ENCODE assay signal across 11 cellular contexts in genomic region chr10:7045891-7046599, GRCh38.
DNase-seq lines count a peak whose midpoint lies in the region; ATAC-seq and TF ChIP-seq lines count a peak whose summit lies in the region.
"Had no signal": no experiment of that assay in that cellular context is flagged by ENCODE, and none has a peak within 500 bp of the region (broad histone marks: within the 10 kb centered on the region; RNA-seq: fewer than 3 reads in every experiment).

No MANE protein-coding gene starts in this region.

- no peak overlapping the region for H2AFZ ChIP-seq in SK-N-SH (ENCODE audit: low read depth)

- peak overlapping the region in 10 of 11 experiments; percentile 45 to 95 (median 86); a peak in 20 of 22 replicates for H3K27ac ChIP-seq in BLaER1 treated with 17β-estradiol and CSF1 and Interleukin-3, amounts not matched to agents 10 nM and 100 nM
- no peak overlapping the region for H3K27ac ChIP-seq in SK-N-SH (ENCODE audit: low read depth in 2 of 2, low read length in 1 of 2)

- 23% methylated on average over 4 of the region's 4 CpGs for WGBS in SK-N-SH (ENCODE audit: low lambda C conversion rate)

- CTCF ChIA-PET in SK-N-SH (lab: Yijun Ruan, JAX) = interaction anchor here (0.8 to 1.6 kb wide), 2 partner anchors 14 to 121 kb away, joined by 3 read pairs; no protein-coding TSS in a partner anchor

- H3K9me2 ChIP-seq in SK-N-SH = no peaks in the 10 kb centered on the region

- peaks cover 13% of the 10 kb centered on the region for H3K9me3 Mint-ChIP-seq in T-helper 2 cell treated with Interferon-gamma antibody and Interleukin-4, amounts not matched to agents 5 μg/mL and 100 μg/mL, for 36 hours
- H3K9me3 Mint-ChIP-seq in chondrocyte (ENCODE audit: low read depth) = peaks cover 10% of the 10 kb centered on the region

- H4K20me1 ChIP-seq in BLaER1 treated with 17β-estradiol and CSF1 and Interleukin-3, amounts not matched to agents 10 nM and 100 nM = no peaks in the 10 kb centered on the region
- no peaks in the 10 kb centered on the region for H4K20me1 ChIP-seq in SK-N-SH (ENCODE audit: insufficient read depth)

- no peak for DNase-seq in T-helper 2 cell treated with Interferon-gamma antibody and Interleukin-4, amounts not matched to agents 5 μg/mL and 100 μg/mL, for 36 hours (ENCODE audit: low spot score)
- DNase-seq in SK-N-SH = no peak
- DNase-seq in NCI-H446 treated with DMSO at 0.1 percent for 48 hours (lab: John Stamatoyannopoulos, UW) = no peak
- DNase-seq in NCI-H345 (lab: John Stamatoyannopoulos, UW) = no peak
- no peak for DNase-seq in chondrocyte (ENCODE audit: low spot score)
- DNase-seq: CD4-positive, CD25-positive, alpha-beta regulatory T cell; stimulated activated CD4-positive, alpha-beta T cell treated with anti-CD3 and anti-CD28 coated beads, Interleukin-12 subunit alpha, Interleukin-12 subunit beta, amount 100 ng/mL, for 4 hours had no signal

- H3K4me3 Mint-ChIP-seq in T-helper 2 cell treated with Interferon-gamma antibody and Interleukin-4, amounts not matched to agents 5 μg/mL and 100 μg/mL, for 36 hours = no peak overlapping the region
- H3K4me3 Mint-ChIP-seq in chondrocyte (ENCODE audit: unreplicated experiment) = no peak overlapping the region
- H3K4me3 Mint-ChIP-seq: brain; CD4-positive, CD25-positive, alpha-beta regulatory T cell had no signal

- H3K9me3 ChIP-seq in BLaER1 treated with 17β-estradiol and CSF1 and Interleukin-3, amounts not matched to agents 10 nM and 100 nM (replicated peaks in 1 of 11) = peaks cover 36 to 40% (median 39%) of the 10 kb centered on the region in 11 experiments
- no peaks in the 10 kb centered on the region for H3K9me3 ChIP-seq in SK-N-SH

- peaks cover 24% of the 10 kb centered on the region for H3K4me1 Mint-ChIP-seq in T-helper 2 cell treated with Interferon-gamma antibody and Interleukin-4, amounts not matched to agents 5 μg/mL and 100 μg/mL, for 36 hours (ENCODE audit: low read depth)
- H3K4me1 Mint-ChIP-seq in chondrocyte (ENCODE audit: low read depth) = no peaks in the 10 kb centered on the region

- no peak for TF ChIP-seq RAD21 in SK-N-SH (IDR thresholded peaks at IDR 0.05; ENCODE audit: low read length)

- no peak for TF ChIP-seq EP300 in SK-N-SH (IDR thresholded peaks at IDR 0.05; ENCODE audit: borderline replicate concordance in 1 of 2, low read depth in 1 of 2, low read length in 1 of 2)

- TF ChIP-seq CTCF in SK-N-SH (IDR thresholded peaks at IDR 0.05) (no peak), chondrocyte (IDR thresholded peaks at IDR 0.05) (no peak)

- H3K36me3 Mint-ChIP-seq in T-helper 2 cell treated with Interferon-gamma antibody and Interleukin-4, amounts not matched to agents 5 μg/mL and 100 μg/mL, for 36 hours (ENCODE audit: low read depth) = peaks cover 6% of the 10 kb centered on the region
- peaks cover 2% of the 10 kb centered on the region for H3K36me3 Mint-ChIP-seq in chondrocyte (ENCODE audit: low read depth)
- H3K36me3 Mint-ChIP-seq: brain; CD4-positive, CD25-positive, alpha-beta regulatory T cell had no signal

- peaks cover 0 to 5% (median 0%) of the 10 kb centered on the region in 11 experiments; a peak in 1 of 22 replicates for H3K27me3 ChIP-seq in BLaER1 treated with 17β-estradiol and CSF1 and Interleukin-3, amounts not matched to agents 10 nM and 100 nM
- no peaks in the 10 kb centered on the region; the same call in 1 of the 2 replicates for H3K27me3 ChIP-seq in SK-N-SH (ENCODE audit: insufficient read depth)

- H3K4me3 ChIP-seq in BLaER1 treated with 17β-estradiol and CSF1 and Interleukin-3, amounts not matched to agents 10 nM and 100 nM = 0 out of 20 replicates have a peak overlapping the region, but pooled peaks of 1 of the 10 experiments have one; percentile 35
- H3K4me3 ChIP-seq in SK-N-SH (ENCODE audit: low read depth in 2 of 2, low read length in 1 of 2) = no peak overlapping the region

- peaks cover 21 to 47% (median 32%) of the 10 kb centered on the region in 10 experiments for H3K4me1 ChIP-seq in BLaER1 treated with 17β-estradiol and CSF1 and Interleukin-3, amounts not matched to agents 10 nM and 100 nM
- H3K4me1 ChIP-seq in SK-N-SH (ENCODE audit: control insufficient read depth in 1 of 2, insufficient read depth in 2 of 2, low read depth in 1 of 2, low read length in 1 of 2) = no peaks in the 10 kb centered on the region

- peak overlapping the region in 7 of 11 experiments; percentile 54 to 80 (median 73); a peak in 13 of 22 replicates for H3K9ac ChIP-seq in BLaER1 treated with 17β-estradiol and CSF1 and Interleukin-3, amounts not matched to agents 10 nM and 100 nM
- no peak overlapping the region for H3K9ac ChIP-seq in SK-N-SH

- no peaks in the 10 kb centered on the region for H3K79me2 ChIP-seq in SK-N-SH (ENCODE audit: insufficient read depth)

- peak; percentile 62 for ATAC-seq in GM19324 (IDR thresholded peaks at IDR 0.05; ENCODE audit: low FRiP score, unreplicated experiment)
- ATAC-seq in HG03135 (IDR thresholded peaks at IDR 0.05; ENCODE audit: unreplicated experiment) = peak; percentile 66

- H3K36me3 ChIP-seq in BLaER1 treated with 17β-estradiol and CSF1 and Interleukin-3, amounts not matched to agents 10 nM and 100 nM = peaks cover 0 to 26% (median 11%) of the 10 kb centered on the region in 11 experiments; a peak in 8 of 22 replicates
- H3K36me3 ChIP-seq in SK-N-SH (replicated peaks in 1 of 2; ENCODE audit: control insufficient read depth in 1 of 2, insufficient read depth in 2 of 2, low read length in 1 of 2) = no peaks in the 10 kb centered on the region

- H3K27me3 Mint-ChIP-seq in T-helper 2 cell treated with Interferon-gamma antibody and Interleukin-4, amounts not matched to agents 5 μg/mL and 100 μg/mL, for 36 hours (ENCODE audit: low read depth) = peaks cover 8% of the 10 kb centered on the region
- no peaks in the 10 kb centered on the region for H3K27me3 Mint-ChIP-seq in chondrocyte (ENCODE audit: low read depth)

- H3F3A ChIP-seq in SK-N-SH (replicated peaks; ENCODE audit: insufficient read depth) = no peaks in the 10 kb centered on the region

- POLR2A ChIA-PET in SK-N-SH (lab: Yijun Ruan, JAX) = no interaction called here

- H3K4me2 ChIP-seq in BLaER1 treated with 17β-estradiol and CSF1 and Interleukin-3, amounts not matched to agents 10 nM and 100 nM = peak overlapping the region; percentile 55 to 89 (median 80)
- no peak overlapping the region for H3K4me2 ChIP-seq in SK-N-SH

- peak overlapping the region; percentile 28 for H3K27ac Mint-ChIP-seq in T-helper 2 cell treated with Interferon-gamma antibody and Interleukin-4, amounts not matched to agents 5 μg/mL and 100 μg/mL, for 36 hours
- H3K27ac Mint-ChIP-seq in chondrocyte (ENCODE audit: unreplicated experiment) = no peak overlapping the region
- H3K27ac Mint-ChIP-seq: brain; CD4-positive, CD25-positive, alpha-beta regulatory T cell had no signal

TF ChIP-seq in SK-N-SH, 30 proteins besides CTCF, POLR2A, EP300 and RAD21:
- TF ChIP-seq MXI1 (IDR thresholded peaks at IDR 0.05; ENCODE audit: low read depth, low read length) (no peak), ZBTB33 (IDR thresholded peaks at IDR 0.05; ENCODE audit: borderline replicate concordance, low read depth) (no peak), MAX (IDR thresholded peaks at IDR 0.05; ENCODE audit: low read depth) (no peak), MEF2A (IDR thresholded peaks at IDR 0.05; ENCODE audit: borderline replicate concordance, low read depth) (no peak), PBX3 (IDR thresholded peaks at IDR 0.05) (no peak), GABPA (IDR thresholded peaks at IDR 0.05; ENCODE audit: low read depth) (no peak), SMC3 (IDR thresholded peaks at IDR 0.05; ENCODE audit: low read depth, low read length) (no peak), ELF1 (IDR thresholded peaks at IDR 0.05) (no peak), RXRA (IDR thresholded peaks at IDR 0.05; ENCODE audit: borderline replicate concordance, low read depth) (no peak), TEAD4 (IDR thresholded peaks at IDR 0.05; ENCODE audit: borderline replicate concordance, insufficient read depth) (no peak), USF1 (IDR thresholded peaks at IDR 0.05; ENCODE audit: borderline replicate concordance, low read depth) (no peak), NRF1 (IDR thresholded peaks at IDR 0.05; ENCODE audit: low read depth, low read length) (no peak), NFIC (IDR thresholded peaks at IDR 0.05; ENCODE audit: borderline replicate concordance) (no peak)

Comparison
In these comparisons a context has a peak if more than half of its experiments do, and no peak if none do; other contexts are left out.
1. H3K27ac ChIP-seq: peak in BLaER1 treated with 17β-estradiol and CSF1 and Interleukin-3, amounts not matched to agents 10 nM and 100 nM (10 of 11); none in SK-N-SH (0 of 2).